Comparison of ENCODE assay signal across 21 cellular contexts in the genomic region with DNA sequence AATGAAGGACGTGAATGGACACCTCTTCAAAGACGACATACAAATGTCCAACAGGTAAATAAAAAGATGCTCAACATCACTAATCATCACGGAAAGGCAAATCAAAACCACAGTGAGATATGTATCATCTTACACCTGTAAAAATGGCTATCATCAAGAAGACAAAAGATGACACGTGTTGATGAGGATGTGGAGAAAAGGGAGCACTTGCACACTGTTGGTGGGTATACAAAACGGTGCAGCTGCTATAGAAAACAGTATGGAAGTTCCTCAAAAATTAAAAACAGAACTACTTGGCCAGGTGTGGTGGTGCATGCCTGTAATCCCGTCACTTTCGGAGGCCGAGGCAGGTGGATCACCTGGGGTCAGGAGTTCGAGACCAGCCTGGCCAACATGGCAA. TPM values are rescaled to one million over a fixed set of nuclear protein-coding genes. Genes with fewer than 3 reads are reported as not detected.
DNase-seq lines count a peak whose midpoint lies in the region; ATAC-seq and TF ChIP-seq lines count a peak whose summit lies in the region.
"Had no signal": no experiment of that assay in that cellular context is flagged by ENCODE, and none has a peak within 500 bp of the region (broad histone marks: within the 10 kb centered on the region; RNA-seq: fewer than 3 reads in every experiment).

No MANE protein-coding gene starts in this region.

- TF ChIP-seq CTCF in neutrophil (IDR thresholded peaks at IDR 0.05): no peak
- TF ChIP-seq CTCF in GM13976 (IDR thresholded peaks at IDR 0.05; ENCODE audit: borderline replicate concordance, control extremely low read depth, extremely low read depth, insufficient read depth, missing control alignments): no peak

- in situ Hi-C loops in GM13976 (cut with MboI; ENCODE audit: low sequenced_read_pairs, unreplicated experiment): no loop called here

- no peak for ATAC-seq in activated T-cell treated with anti-CD3 and anti-CD28 coated beads, Interleukin-2, amount 50 U/mL, for 72 hours (replicated peaks in 1 of 2)
- ATAC-seq: GM23338, left colon, psoas muscle had no signal

- H3K27ac ChIP-seq in neutrophil: peak overlapping the region; percentile 96
- H3K27ac ChIP-seq: esophagus squamous epithelium, psoas muscle, skin epidermis had no signal

- peaks cover 17% of the 10 kb centered on the region for H3K36me3 ChIP-seq in neutrophil
- H3K36me3 ChIP-seq: esophagus squamous epithelium, tibial nerve had no signal

- intact Hi-C loops in activated T-helper 2 cell treated with anti-CD3 and anti-CD28 coated beads, Interferon-gamma antibody, Interleukin-2, Interleukin-4, amounts not matched to agents 10 μg/mL and 5 μg/mL and 100 μg/mL, durations not matched to agents 14 hours and 24 hours and 36 hours (cut with micrococcal nuclease): no loop called here

- peaks cover 30 to 55% of the 10 kb centered on the region in 2 experiments for H3K4me1 ChIP-seq in neutrophil (ENCODE audit: control insufficient read depth in 1 of 2, insufficient read depth in 1 of 2, low read depth in 1 of 2, low read length in 1 of 2)

- no peak overlapping the region for H3K4me3 ChIP-seq in neutrophil (ENCODE audit: low read depth in 1 of 2, low read length in 1 of 2)
- H3K4me3 ChIP-seq: esophagus squamous epithelium, GM23338, psoas muscle, skin epidermis, tibial nerve had no signal

- peaks cover 0 to 2% of the 10 kb centered on the region in 2 donors for H3K9me3 Mint-ChIP-seq in activated T-cell treated with anti-CD3 and anti-CD28 coated beads, Interleukin-2, amount 50 U/mL, for 72 hours
- H3K9me3 Mint-ChIP-seq in activated T-helper 2 cell treated with anti-CD3 and anti-CD28 coated beads, Interferon-gamma antibody, Interleukin-2, Interleukin-4, amounts not matched to agents 10 μg/mL and 5 μg/mL and 100 μg/mL, durations not matched to agents 14 hours and 24 hours and 36 hours: peaks cover 4% of the 10 kb centered on the region

- DNase-seq in activated T-cell treated with anti-CD3 and anti-CD28 coated beads, Interleukin-2, amount 50 U/mL, for 72 hours: no peak
- DNase-seq in activated T-cell treated with anti-CD3 and anti-CD28 coated beads, Interleukin-2, amount 50 U/mL, for 1 hour: no peak
- peak; percentile 86 for DNase-seq in NCI-H748 (lab: John Stamatoyannopoulos, UW; ENCODE audit: unreplicated experiment)
- DNase-seq in activated T-helper 2 cell treated with anti-CD3 and anti-CD28 coated beads, Interferon-gamma antibody, Interleukin-2, Interleukin-4, amounts not matched to agents 10 μg/mL and 5 μg/mL and 100 μg/mL, durations not matched to agents 14 hours and 24 hours and 36 hours (ENCODE audit: low spot score): no peak
- no peak for DNase-seq in AG20443 (ENCODE audit: low spot score)
- no peak for DNase-seq in AG08396 (ENCODE audit: low spot score)
- DNase-seq in GM13976 (ENCODE audit: low spot score): no peak
- DNase-seq: activated CD8-positive, alpha-beta memory T cell treated with anti-CD3 and anti-CD28 coated beads, Interleukin-2, amount 50 U/mL, for 4 hours; activated naive CD4-positive, alpha-beta T cell treated with anti-CD3 and anti-CD28 coated beads, Interleukin-2, amount 10 ng/mL, durations not matched to agents 7 days and 5 days; esophagus squamous epithelium; left colon; NCI-H187 treated with DMSO at 0.1 percent for 48 hours; NCI-H446; psoas muscle; stimulated activated CD4-positive, alpha-beta T cell treated with anti-CD3 and anti-CD28 coated beads, Interleukin-2, amount 100 ng/mL, for 24 hours; stimulated activated naive CD4-positive, alpha-beta T cell treated with Interleukin-2 at 50 U/mL for 16 hours had no signal

- no peaks in the 10 kb centered on the region for H3K27me3 ChIP-seq in neutrophil
- H3K27me3 ChIP-seq: esophagus squamous epithelium, tibial nerve had no signal

- no peaks in the 10 kb centered on the region for H3K27me3 Mint-ChIP-seq in activated T-cell treated with anti-CD3 and anti-CD28 coated beads, Interleukin-2, amount 50 U/mL, for 72 hours (ENCODE audit: low read depth)
- no peaks in the 10 kb centered on the region for H3K27me3 Mint-ChIP-seq in activated T-helper 2 cell treated with anti-CD3 and anti-CD28 coated beads, Interferon-gamma antibody, Interleukin-2, Interleukin-4, amounts not matched to agents 10 μg/mL and 5 μg/mL and 100 μg/mL, durations not matched to agents 14 hours and 24 hours and 36 hours (ENCODE audit: low read depth)
- H3K27me3 Mint-ChIP-seq: activated naive CD4-positive, alpha-beta T cell treated with anti-CD3 and anti-CD28 coated beads, Interleukin-2, amount 10 ng/mL, durations not matched to agents 7 days and 5 days had no signal

- H3K4me1 Mint-ChIP-seq in activated T-cell treated with anti-CD3 and anti-CD28 coated beads, Interleukin-2, amount 50 U/mL, for 72 hours (ENCODE audit: low read depth): peaks cover 59% of the 10 kb centered on the region
- peaks cover 28% of the 10 kb centered on the region for H3K4me1 Mint-ChIP-seq in activated T-helper 2 cell treated with anti-CD3 and anti-CD28 coated beads, Interferon-gamma antibody, Interleukin-2, Interleukin-4, amounts not matched to agents 10 μg/mL and 5 μg/mL and 100 μg/mL, durations not matched to agents 14 hours and 24 hours and 36 hours (ENCODE audit: low read depth)

- H3K36me3 Mint-ChIP-seq in activated T-cell treated with anti-CD3 and anti-CD28 coated beads, Interleukin-2, amount 50 U/mL, for 72 hours (ENCODE audit: insufficient read depth in 2 of 2): peaks cover 9 to 21% of the 10 kb centered on the region in 2 donors
- peaks cover 55% of the 10 kb centered on the region for H3K36me3 Mint-ChIP-seq in activated T-helper 2 cell treated with anti-CD3 and anti-CD28 coated beads, Interferon-gamma antibody, Interleukin-2, Interleukin-4, amounts not matched to agents 10 μg/mL and 5 μg/mL and 100 μg/mL, durations not matched to agents 14 hours and 24 hours and 36 hours (ENCODE audit: low read depth)

- H3K9me3 ChIP-seq in neutrophil: no peaks in the 10 kb centered on the region
- H3K9me3 ChIP-seq: esophagus squamous epithelium, psoas muscle, tibial nerve had no signal

- H3K4me3 Mint-ChIP-seq in activated T-cell treated with anti-CD3 and anti-CD28 coated beads, Interleukin-2, amount 50 U/mL, for 72 hours: no peak overlapping the region
- no peak overlapping the region for H3K4me3 Mint-ChIP-seq in activated T-helper 2 cell treated with anti-CD3 and anti-CD28 coated beads, Interferon-gamma antibody, Interleukin-2, Interleukin-4, amounts not matched to agents 10 μg/mL and 5 μg/mL and 100 μg/mL, durations not matched to agents 14 hours and 24 hours and 36 hours (ENCODE audit: low read depth)
- H3K4me3 Mint-ChIP-seq: activated naive CD4-positive, alpha-beta T cell treated with anti-CD3 and anti-CD28 coated beads, Interleukin-2, amount 10 ng/mL, durations not matched to agents 7 days and 5 days; GM23338 had no signal

- H3K27ac Mint-ChIP-seq in activated T-cell treated with anti-CD3 and anti-CD28 coated beads, Interleukin-2, amount 50 U/mL, for 72 hours: peak overlapping the region; percentile 65
- peak overlapping the region; percentile 7 for H3K27ac Mint-ChIP-seq in activated T-helper 2 cell treated with anti-CD3 and anti-CD28 coated beads, Interferon-gamma antibody, Interleukin-2, Interleukin-4, amounts not matched to agents 10 μg/mL and 5 μg/mL and 100 μg/mL, durations not matched to agents 14 hours and 24 hours and 36 hours
- H3K27ac Mint-ChIP-seq: GM23338 had no signal

RNA-seq across cellular contexts. Expression of a gene that starts 47.9 kb away (rescaled TPM):
- 100 to 1,000 TPM; 126 to 134 TPM for total RNA-seq in activated T-cell treated with anti-CD3 and anti-CD28 coated beads, Interleukin-2, amount 50 U/mL, for 72 hours
- 102 and 105 TPM in 2 replicates for total RNA-seq in activated T-helper 2 cell treated with anti-CD3 and anti-CD28 coated beads, Interferon-gamma antibody, Interleukin-2, Interleukin-4, amounts not matched to agents 10 μg/mL and 5 μg/mL and 100 μg/mL, durations not matched to agents 14 hours and 24 hours and 36 hours

RNA-seq across cellular contexts. Expression of a gene that starts 53.9 kb away (rescaled TPM):
- not detected for total RNA-seq in activated T-cell treated with anti-CD3 and anti-CD28 coated beads, Interleukin-2, amount 50 U/mL, for 72 hours
- total RNA-seq in activated T-helper 2 cell treated with anti-CD3 and anti-CD28 coated beads, Interferon-gamma antibody, Interleukin-2, Interleukin-4, amounts not matched to agents 10 μg/mL and 5 μg/mL and 100 μg/mL, durations not matched to agents 14 hours and 24 hours and 36 hours: not detected in 2 replicates
- total RNA-seq: esophagus squamous epithelium, glomerular endothelial cell, GM23338, left colon, psoas muscle, tibial nerve had no signal
